In genomic region chr6:69867075-69867911, GRCh38 we compare ENCODE assay signal across 7 cellular contexts. TPM values are rescaled to one million over a fixed set of nuclear protein-coding genes. Genes with fewer than 3 reads are reported as not detected.
DNase-seq lines count a peak whose midpoint lies in the region; ATAC-seq and TF ChIP-seq lines count a peak whose summit lies in the region.

No MANE protein-coding gene starts in this region.

- POLR2A ChIA-PET in activated CD4-positive, alpha-beta T cell treated with anti-CD3 and anti-CD28 coated beads for 36 hours (lab: Charles Lee) = no interaction called here

- H2AK5ac ChIP-seq in mesenchymal stem cell (ENCODE audit: low read length, severe bottlenecking) = no peak overlapping the region

- H2BK12ac ChIP-seq in mesenchymal stem cell (ENCODE audit: low read length in 2 of 2) = peak overlapping the region; percentile 77 to 82

- H4K8ac ChIP-seq in mesenchymal stem cell (ENCODE audit: low read length) = peak overlapping the region; percentile 97

- peaks cover 10% of the 10 kb centered on the region for H3K4me1 ChIP-seq in mesenchymal stem cell (ENCODE audit: control insufficient read depth, insufficient read depth, low read depth, low read length)

- no peaks in the 10 kb centered on the region for H3K79me1 ChIP-seq in mesenchymal stem cell (replicated peaks; ENCODE audit: low read length, poor library complexity, severe bottlenecking)

- H3K4me2 ChIP-seq in mesenchymal stem cell (ENCODE audit: low read length, poor library complexity, severe bottlenecking) = peak overlapping the region; percentile 100

- no peak overlapping the region for H2BK5ac ChIP-seq in mesenchymal stem cell (ENCODE audit: low read depth, low read length, poor library complexity, severe bottlenecking)

- H2BK15ac ChIP-seq in mesenchymal stem cell (ENCODE audit: low read depth, poor library complexity, severe bottlenecking) = peak overlapping the region; percentile 94

- peak overlapping the region; percentile 57 for H3K9ac ChIP-seq in mesenchymal stem cell (ENCODE audit: low read length)

- CTCF ChIA-PET in activated CD4-positive, alpha-beta T cell treated with anti-CD3 and anti-CD28 coated beads for 36 hours (lab: Charles Lee) = interaction anchor here (0.6 to 1.1 kb wide), 8 partner anchors 9 to 801 kb away, joined by 3 to 4 read pairs (median 3); partner anchors contain the start of gene LMBRD1

- peak; percentile 67 for ATAC-seq in GM18498 (IDR thresholded peaks at IDR 0.05; ENCODE audit: unreplicated experiment)
- peak; percentile 60 for ATAC-seq in HG02610 (IDR thresholded peaks at IDR 0.05; ENCODE audit: unreplicated experiment)
- ATAC-seq in activated CD4-positive, alpha-beta T cell treated with anti-CD3 and anti-CD28 coated beads for 36 hours = peak; percentile 81

- H3K27me3 Mint-ChIP-seq in activated CD4-positive, alpha-beta T cell treated with anti-CD3 and anti-CD28 coated beads for 36 hours = peaks cover 45% of the 10 kb centered on the region

- intact Hi-C loops in activated CD4-positive, alpha-beta T cell treated with anti-CD3 and anti-CD28 coated beads for 36 hours (cut with DNase I, micrococcal nuclease) = loop anchor here (1.0 to 5.0 kb wide), 3 partner anchors 32 to 70 kb away; partner anchors contain the start of gene LMBRD1 (in 2 of the 2)
- intact Hi-C loops in dorsolateral prefrontal cortex (cut with DNase I) = no loop called here

- H3K14ac ChIP-seq in mesenchymal stem cell (ENCODE audit: low read length in 2 of 2) = peak overlapping the region in 1 of 2 experiments; percentile 99

- H3K23ac ChIP-seq in mesenchymal stem cell (ENCODE audit: low read length in 2 of 2) = no peak overlapping the region

- H3K27ac Mint-ChIP-seq in activated CD4-positive, alpha-beta T cell treated with anti-CD3 and anti-CD28 coated beads for 36 hours = peak overlapping the region; percentile 65

- H3K4me3 ChIP-seq in dorsolateral prefrontal cortex (peak overlapping the region; percentile 44 to 80 (median 70)), mesenchymal stem cell (ENCODE audit: insufficient read depth in 1 of 2, low read depth in 1 of 2, low read length in 2 of 2) (peak overlapping the region; percentile 70 to 79)

- H3K4me3 Mint-ChIP-seq in activated CD4-positive, alpha-beta T cell treated with anti-CD3 and anti-CD28 coated beads for 36 hours = peak overlapping the region; percentile 64

- no peaks in the 10 kb centered on the region for H3K27me3 ChIP-seq in dorsolateral prefrontal cortex
- peaks cover 3 to 12% of the 10 kb centered on the region in 2 experiments for H3K27me3 ChIP-seq in mesenchymal stem cell (ENCODE audit: control insufficient read depth in 1 of 2, insufficient read depth in 1 of 2, low read length in 2 of 2)

- H2AFZ ChIP-seq in mesenchymal stem cell (ENCODE audit: low read depth, low read length) = peak overlapping the region; percentile 54

- no peaks in the 10 kb centered on the region for H3K36me3 ChIP-seq in mesenchymal stem cell (ENCODE audit: control insufficient read depth in 1 of 2, insufficient read depth in 2 of 2, low read depth in 1 of 2, low read length in 2 of 2)

- H3K9me3 Mint-ChIP-seq in activated CD4-positive, alpha-beta T cell treated with anti-CD3 and anti-CD28 coated beads for 36 hours (ENCODE audit: low read depth) = no peaks in the 10 kb centered on the region

- H2BK120ac ChIP-seq in mesenchymal stem cell (ENCODE audit: low read depth, low read length) = peak overlapping the region; percentile 98

- H3K27ac ChIP-seq in dorsolateral prefrontal cortex (peak overlapping the region in 36 of 59 donors; percentile 1 to 82 (median 44)), mesenchymal stem cell (ENCODE audit: low read length, poor library complexity, severe bottlenecking) (no peak overlapping the region)

- under 1% methylated on average over 77 of the region's 82 CpGs for WGBS in mesenchymal stem cell

- H3K4me1 Mint-ChIP-seq in activated CD4-positive, alpha-beta T cell treated with anti-CD3 and anti-CD28 coated beads for 36 hours = peaks cover 23% of the 10 kb centered on the region

- peak overlapping the region; percentile 60 to 87 for H3K4ac ChIP-seq in mesenchymal stem cell (ENCODE audit: low read depth in 1 of 2, low read length in 2 of 2)

- peak in 20 of 56 donors; percentile 5 to 49 (median 18) for TF ChIP-seq CTCF in dorsolateral prefrontal cortex (IDR thresholded peaks at IDR 0.05 in 54 of 56, conservative IDR thresholded peaks at IDR 0.05 in 2 of 56; ENCODE audit: low read depth in 1 of 56, partially characterized antibody in 56 of 56)

- no peaks in the 10 kb centered on the region for H3K9me3 ChIP-seq in mesenchymal stem cell (ENCODE audit: control insufficient read depth, low read length)

- H3K36me3 Mint-ChIP-seq in activated CD4-positive, alpha-beta T cell treated with anti-CD3 and anti-CD28 coated beads for 36 hours (ENCODE audit: low read depth) = no peaks in the 10 kb centered on the region

- peak overlapping the region; percentile 90 to 99 for H3K18ac ChIP-seq in mesenchymal stem cell (ENCODE audit: low read depth in 1 of 2, low read length in 2 of 2)

- peak overlapping the region; percentile 89 for H4K91ac ChIP-seq in mesenchymal stem cell (ENCODE audit: low read length)

- DNase-seq in NCI-H1092 treated with DMSO at 0.1 percent for 48 hours (lab: John Stamatoyannopoulos, UW) (peak; percentile 36), dorsolateral prefrontal cortex (peak in 8 of 10 donors; percentile 30 to 71 (median 45)), mesenchymal stem cell (peak; percentile 67)
- peak; percentile 74 for DNase-seq in activated CD4-positive, alpha-beta T cell treated with anti-CD3 and anti-CD28 coated beads for 36 hours
- DNase-seq in stimulated activated CD8-positive, alpha-beta memory T cell treated with anti-CD3 and anti-CD28 coated beads, Interleukin-15, amount 100 ng/mL, for 24 hours (ENCODE audit: low read depth) = peak; percentile 10

RNA-seq across cellular contexts. Expression of gene COL19A1, which starts 0.9 kb away (rescaled TPM):
- total RNA-seq in activated CD4-positive, alpha-beta T cell treated with anti-CD3 and anti-CD28 coated beads for 36 hours = not detected
- total RNA-seq in dorsolateral prefrontal cortex = 10 to 100 TPM in 8 of 120 experiments, 1 to 10 TPM in 112; 2.6 to 12.3 (median 7.3) TPM
- polyA plus RNA-seq in mesenchymal stem cell (2013, experiment 1 of 2) = 0.81 TPM
- 0.60 TPM for polyA plus RNA-seq in mesenchymal stem cell (2013, experiment 2 of 2)

Comparison
In these comparisons a context has a peak if more than half of its experiments do, and no peak if none do; other contexts are left out.
1. DNase-seq: peak in every context shown above with its lines; median percentile 74 in activated CD4-positive, alpha-beta T cell treated with anti-CD3 and anti-CD28 coated beads for 36 hours; 67 in mesenchymal stem cell; 45 in dorsolateral prefrontal cortex; 36 in NCI-H1092 treated with DMSO at 0.1 percent for 48 hours; 10 in stimulated activated CD8-positive, alpha-beta memory T cell treated with anti-CD3 and anti-CD28 coated beads, Interleukin-15, amount 100 ng/mL, for 24 hours.
2. intact Hi-C loops: an anchor here in activated CD4-positive, alpha-beta T cell treated with anti-CD3 and anti-CD28 coated beads for 36 hours (1.0 to 5.0 kb wide); none called in dorsolateral prefrontal cortex.